In the genomic region with DNA sequence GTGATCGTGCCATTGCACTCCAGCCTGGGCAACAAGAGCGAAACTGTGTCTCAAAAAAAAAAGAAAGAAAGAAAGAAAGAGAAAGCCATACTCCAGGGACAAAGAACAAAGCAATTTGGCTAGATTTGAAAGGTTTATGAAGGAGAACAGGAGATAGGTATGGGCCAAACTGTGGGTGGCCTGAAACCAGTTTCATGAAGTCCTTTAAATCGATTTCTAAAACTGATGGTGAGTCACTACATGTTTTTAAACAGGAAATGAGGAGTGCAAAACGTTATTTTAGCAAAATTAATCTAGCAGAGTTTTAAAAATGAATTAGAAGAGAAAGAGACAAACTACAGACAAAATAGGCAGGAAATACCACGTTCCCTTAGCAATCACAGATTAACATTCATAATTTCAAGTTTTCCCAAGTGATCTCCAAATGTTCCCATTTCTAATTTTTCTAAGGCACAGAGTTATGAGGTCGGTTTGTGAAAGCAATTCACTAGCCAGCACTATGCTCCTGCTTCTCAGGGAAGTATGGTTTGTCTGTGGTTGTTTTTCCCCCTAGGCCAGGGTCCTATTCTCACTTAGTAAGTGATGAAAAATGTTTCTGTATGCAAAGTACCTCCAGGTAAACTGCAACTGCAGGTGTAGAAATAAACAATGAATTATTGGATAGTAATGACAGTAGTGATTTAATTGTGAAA, we compare ENCODE assay signal across 10 cellular contexts.
DNase-seq lines count a peak whose midpoint lies in the region; ATAC-seq and TF ChIP-seq lines count a peak whose summit lies in the region.
"Had no signal": no experiment of that assay in that cellular context is flagged by ENCODE, and none has a peak within 500 bp of the region (broad histone marks: within the 10 kb centered on the region; RNA-seq: fewer than 3 reads in every experiment).

No MANE protein-coding gene starts in this region.

- DNase-seq in activated naive CD8-positive, alpha-beta T cell treated with anti-CD3 and anti-CD28 coated beads for 36 hours: no peak
- DNase-seq in nephron progenitor cell: no peak
- no peak for DNase-seq in DMS53 treated with DMSO at 0.1 percent for 48 hours (lab: John Stamatoyannopoulos, UW; ENCODE audit: unreplicated experiment)
- no peak for DNase-seq in SJCRH30
- DNase-seq: cerebellar nuclear complex, DMS 273 treated with DMSO at 0.1 percent for 48 hours, kidney glomerular epithelial cell had no signal

- no peaks in the 10 kb centered on the region for H3K4me1 ChIP-seq in SJCRH30

- H3K9me3 Mint-ChIP-seq in activated naive CD8-positive, alpha-beta T cell treated with anti-CD3 and anti-CD28 coated beads for 36 hours: peaks cover 3% of the 10 kb centered on the region
- H3K9me3 Mint-ChIP-seq in nephron progenitor cell: no peaks in the 10 kb centered on the region

- H3K36me3 Mint-ChIP-seq in activated naive CD8-positive, alpha-beta T cell treated with anti-CD3 and anti-CD28 coated beads for 36 hours: peaks cover 16% of the 10 kb centered on the region
- no peaks in the 10 kb centered on the region for H3K36me3 Mint-ChIP-seq in nephron progenitor cell (ENCODE audit: low read depth)

- no peaks in the 10 kb centered on the region for H3K9me3 ChIP-seq in SJCRH30 (replicated peaks)

- H3K27me3 ChIP-seq in SJCRH30: no peaks in the 10 kb centered on the region

- H3K27ac Mint-ChIP-seq in activated naive CD8-positive, alpha-beta T cell treated with anti-CD3 and anti-CD28 coated beads for 36 hours: peak overlapping the region; percentile 91
- H3K27ac Mint-ChIP-seq in nephron progenitor cell: peak overlapping the region; percentile 89

- peak overlapping the region; percentile 47 for H3K4me3 Mint-ChIP-seq in activated naive CD8-positive, alpha-beta T cell treated with anti-CD3 and anti-CD28 coated beads for 36 hours
- no peak overlapping the region for H3K4me3 Mint-ChIP-seq in nephron progenitor cell

- ATAC-seq in GM18498 (IDR thresholded peaks at IDR 0.05; ENCODE audit: unreplicated experiment) (peak; percentile 65), HG02852 (IDR thresholded peaks at IDR 0.05; ENCODE audit: unreplicated experiment) (peak; percentile 64), GM21737 (IDR thresholded peaks at IDR 0.05; ENCODE audit: unreplicated experiment) (no peak)

- H3K27me3 Mint-ChIP-seq in activated naive CD8-positive, alpha-beta T cell treated with anti-CD3 and anti-CD28 coated beads for 36 hours: no peaks in the 10 kb centered on the region
- no peaks in the 10 kb centered on the region for H3K27me3 Mint-ChIP-seq in nephron progenitor cell (ENCODE audit: low read depth, poor library complexity)

- H3K27ac ChIP-seq in SJCRH30: no peak overlapping the region

- no peaks in the 10 kb centered on the region for H3K36me3 ChIP-seq in SJCRH30

- peaks cover 50% of the 10 kb centered on the region for H3K4me1 Mint-ChIP-seq in activated naive CD8-positive, alpha-beta T cell treated with anti-CD3 and anti-CD28 coated beads for 36 hours
- H3K4me1 Mint-ChIP-seq in nephron progenitor cell: peaks cover 6% of the 10 kb centered on the region

- TF ChIP-seq CTCF in nephron progenitor cell (IDR thresholded peaks at IDR 0.05): no peak

- H3K4me3 ChIP-seq in SJCRH30: no peak overlapping the region
